Comparison of ENCODE assay signal across 9 cellular contexts in genomic region chr1:162951553-162952315, GRCh38.
DNase-seq lines count a peak whose midpoint lies in the region; ATAC-seq lines count a peak whose summit lies in the region.
"Had no signal": no experiment of that assay in that cellular context is flagged by ENCODE, and none has a peak within 500 bp of the region (broad histone marks: within the 10 kb centered on the region; RNA-seq: fewer than 3 reads in every experiment).

No MANE protein-coding gene starts in this region.

- no peaks in the 10 kb centered on the region for H3K36me3 ChIP-seq in ACC112 (ENCODE audit: insufficient read depth, low read length)

- DNase-seq in MV-4-11 (lab: John Stamatoyannopoulos, UW) (peak; percentile 42), DMS 273 treated with DMSO at 0.1 percent for 48 hours (lab: John Stamatoyannopoulos, UW) (no peak), NCI-H1694 treated with DMSO at 0.1 percent for 48 hours (lab: John Stamatoyannopoulos, UW) (no peak), cortex of kidney (lab: John Stamatoyannopoulos, UW) (no peak), iPS-NIHi7 (ENCODE audit: extremely low spot score) (no peak)
- DNase-seq: CD4-positive, alpha-beta memory T cell had no signal

- H3K79me2 ChIP-seq in ACC112 (ENCODE audit: control insufficient read depth, insufficient read depth, low read length, unreplicated experiment): no peaks in the 10 kb centered on the region

- ATAC-seq in GM19023 (IDR thresholded peaks at IDR 0.05; ENCODE audit: unreplicated experiment): peak; percentile 85
- peak; percentile 90 for ATAC-seq in HG02852 (IDR thresholded peaks at IDR 0.05; ENCODE audit: unreplicated experiment)

- peak overlapping the region; percentile 18 for H2AFZ ChIP-seq in ACC112 (ENCODE audit: low read length, unreplicated experiment)

- H3K27ac ChIP-seq in ACC112 (ENCODE audit: low read depth, low read length): no peak overlapping the region

- H3K27me3 ChIP-seq in ACC112 (ENCODE audit: insufficient read depth, low read length): no peaks in the 10 kb centered on the region

- H3K4me1 ChIP-seq in ACC112 (ENCODE audit: control insufficient read depth, insufficient read depth, low read length, unreplicated experiment): peaks cover 4% of the 10 kb centered on the region

- H3K4me3 ChIP-seq in ACC112 (ENCODE audit: low read depth, low read length): no peak overlapping the region
